Comparison of ENCODE assay signal across 10 cellular contexts in the genomic region with DNA sequence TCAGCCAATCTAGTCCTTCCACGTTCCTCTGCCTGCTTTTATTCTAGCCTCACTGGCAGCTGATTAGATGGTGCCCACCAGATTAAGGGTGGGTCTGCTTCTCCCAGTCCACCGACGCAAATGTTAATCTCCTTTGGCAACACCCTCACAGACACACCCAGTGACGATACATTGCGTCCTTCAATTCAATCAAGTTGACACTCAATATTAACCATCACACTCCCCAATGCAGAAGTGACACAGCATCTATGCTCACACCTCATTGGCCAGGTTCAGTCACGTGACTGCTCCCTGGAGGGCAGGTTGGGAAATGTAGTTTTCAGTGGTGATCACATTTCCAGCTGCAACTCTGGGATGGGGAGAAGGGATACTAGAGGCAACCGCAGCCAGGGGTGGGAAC. TPM values are rescaled to one million over a fixed set of nuclear protein-coding genes. Genes with fewer than 3 reads are reported as not detected.
A peak's percentile ranks its signal among the peaks of the same experiment; 100 is the strongest.
DNase-seq lines count a peak whose midpoint lies in the region; ATAC-seq, FAIRE-seq and TF ChIP-seq lines count a peak whose summit lies in the region.
"Had no signal": no experiment of that assay in that cellular context is flagged by ENCODE, and none has a peak within 500 bp of the region (broad histone marks: within the 10 kb centered on the region; RNA-seq: fewer than 3 reads in every experiment).

No MANE protein-coding gene starts in this region.

- H3K79me2 ChIP-seq in endothelial cell of umbilical vein (ENCODE audit: control insufficient read depth, insufficient read depth, low read length), result no peaks in the 10 kb centered on the region

- intact Hi-C loops in endothelial cell of umbilical vein (cut with micrococcal nuclease), result no loop called here
- intact Hi-C loops in uterus (cut with DNase I; ENCODE audit: low total_unique reads), result no loop called here

- CTCF ChIA-PET in endothelial cell of umbilical vein (lab: Charles Lee), result interaction anchor here (0.8 kb wide), 1 partner anchor 68 kb away, joined by 3 read pairs; no protein-coding TSS in a partner anchor

- POLR2A ChIA-PET in endothelial cell of umbilical vein (lab: Charles Lee), result no interaction called here

- H3K4me1 ChIP-seq in endothelial cell of umbilical vein (ENCODE audit: control insufficient read depth, extremely low read depth, insufficient read depth, low read length), result no peaks in the 10 kb centered on the region
- H3K4me1 ChIP-seq in uterus, result peaks cover 4 to 9% of the 10 kb centered on the region in 2 donors

- H3K9ac ChIP-seq in endothelial cell of umbilical vein (replicated peaks; ENCODE audit: extremely low read depth, insufficient read depth, low read length), result no peak overlapping the region

- no TSS peak for BruUV-seq in endothelial cell of umbilical vein (replicated peaks; lab: Mats Ljungman, UMichigan)

- FAIRE-seq in endothelial cell of umbilical vein (lab: Jason Lieb, UNC), result peak; percentile 56

- H3K4me2 ChIP-seq in endothelial cell of umbilical vein (ENCODE audit: insufficient read depth, low read length), result no peak overlapping the region

- dilution Hi-C loops in endothelial cell of umbilical vein (cut with MboI; ENCODE audit: extremely low pct_ligation_motif_present, low sequenced_read_pairs), result no loop called here

- DNase-seq in stimulated activated CD4-positive, alpha-beta T cell treated with anti-CD3 and anti-CD28 coated beads, Interleukin-1b, Interleukin-23, amount 100 ng/mL, for 48 hours, result peak; percentile 38
- no peak for DNase-seq in stimulated activated CD4-positive, alpha-beta T cell treated with anti-CD3 and anti-CD28 coated beads, Interleukin-4, amount 100 ng/mL, for 4 hours
- DNase-seq in NCI-H2171 treated with DMSO at 0.1 percent for 48 hours (lab: John Stamatoyannopoulos, UW) (peak; percentile 29), endothelial cell of umbilical vein (ENCODE audit: low read depth, low spot score) (peak; percentile 5), uterus (peak; percentile 56 to 66), NCI-H345 treated with DMSO at 0.1 percent for 48 hours (lab: John Stamatoyannopoulos, UW; ENCODE audit: unreplicated experiment) (no peak)
- DNase-seq: effector CD8-positive, alpha-beta T cell; naive B cell had no signal

- H2AFZ ChIP-seq in endothelial cell of umbilical vein (ENCODE audit: low read depth, low read length), result no peak overlapping the region

- H3K27ac ChIP-seq in endothelial cell of umbilical vein (ENCODE audit: insufficient read depth, low read depth, low read length) (no peak overlapping the region), uterus (peak overlapping the region; percentile 71 to 90)

- H3K27me3 ChIP-seq in endothelial cell of umbilical vein (ENCODE audit: control insufficient read depth in 2 of 2, insufficient read depth in 2 of 2, low read length in 2 of 2) (peaks cover 0 to 3% of the 10 kb centered on the region in 2 experiments), uterus (no peaks in the 10 kb centered on the region)

- no peaks in the 10 kb centered on the region for H3K36me3 ChIP-seq in endothelial cell of umbilical vein (ENCODE audit: control insufficient read depth in 2 of 2, extremely low read depth in 1 of 2, insufficient read depth in 2 of 2, low read length in 2 of 2)
- H3K36me3 ChIP-seq in uterus, result no peaks in the 10 kb centered on the region

- H3K4me3 ChIP-seq in endothelial cell of umbilical vein (replicated peaks in 1 of 3; ENCODE audit: insufficient read depth in 1 of 3, low read depth in 1 of 3, low read length in 3 of 3), result no peak overlapping the region
- H3K4me3 ChIP-seq in uterus, result no peak overlapping the region

- TF ChIP-seq POLR2A in endothelial cell of umbilical vein (IDR thresholded peaks at IDR 0.05; ENCODE audit: low read depth, low read length), result no peak
- no peak for TF ChIP-seq POLR2A in uterus (IDR thresholded peaks at IDR 0.05)

- H4K20me1 ChIP-seq in endothelial cell of umbilical vein (replicated peaks; ENCODE audit: control insufficient read depth, extremely low read depth, insufficient read depth, low read length), result no peaks in the 10 kb centered on the region

- no peaks in the 10 kb centered on the region for H3K9me3 ChIP-seq in endothelial cell of umbilical vein (replicated peaks; ENCODE audit: control insufficient read depth, insufficient read depth, low read length)
- H3K9me3 ChIP-seq in uterus, result no peaks in the 10 kb centered on the region

- ATAC-seq in GM19324 (IDR thresholded peaks at IDR 0.05; ENCODE audit: low FRiP score, unreplicated experiment) (no peak), HG02970 (IDR thresholded peaks at IDR 0.05; ENCODE audit: low FRiP score, unreplicated experiment) (no peak)

- TF ChIP-seq CTCF in endothelial cell of umbilical vein (IDR thresholded peaks at IDR 0.05; ENCODE audit: extremely low read depth in 1 of 2, insufficient read depth in 1 of 2, low read depth in 1 of 2, low read length in 2 of 2) (no peak), uterus (IDR thresholded peaks at IDR 0.05) (peak in 1 of 4 experiments; percentile 10)

- no peaks in the 10 kb centered on the region for H3K9me1 ChIP-seq in endothelial cell of umbilical vein (replicated peaks; ENCODE audit: control insufficient read depth, extremely low read depth, insufficient read depth, low read length)

TF ChIP-seq in endothelial cell of umbilical vein, 7 proteins besides CTCF, POLR2A, EP300 and RAD21:
- no peak for TF ChIP-seq GATA2 (IDR thresholded peaks at IDR 0.05; ENCODE audit: insufficient read depth, insufficient read length, low read depth, low read length)
- no peak for TF ChIP-seq EZH2 (IDR thresholded peaks at IDR 0.05; ENCODE audit: borderline replicate concordance, low read depth, low read length, severe bottlenecking)
- no peak for TF ChIP-seq POLR2AphosphoS5 (IDR thresholded peaks at IDR 0.05; ENCODE audit: insufficient read depth, low read depth, low read length)
- TF ChIP-seq, protein P1, sequence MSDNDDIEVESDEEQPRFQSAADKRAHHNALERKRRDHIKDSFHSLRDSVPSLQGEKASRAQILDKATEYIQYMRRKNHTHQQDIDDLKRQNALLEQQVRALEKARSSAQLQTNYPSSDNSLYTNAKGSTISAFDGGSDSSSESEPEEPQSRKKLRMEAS (IDR thresholded peaks at IDR 0.05; ENCODE audit: insufficient read depth, insufficient read length), result no peak
- no peak for TF ChIP-seq JUN (IDR thresholded peaks at IDR 0.05; ENCODE audit: borderline replicate concordance, insufficient read depth, insufficient read length, low read depth)

RNA-seq across cellular contexts. Expression of a gene that starts 13.0 kb away (rescaled TPM):
- total RNA-seq in endothelial cell of umbilical vein (not detected in 2 replicates), uterus (10 to 100 TPM in 3 of 4 donors, 1 to 10 TPM in 1; 9.3 to 52.7 (median 14.7) TPM)
- 0.14 TPM in 1 of 2 replicates, not detected in the other for polyA plus RNA-seq in endothelial cell of umbilical vein
- not detected in 2 replicates for polyA plus RNA-seq in endothelial cell of umbilical vein (2011; cell fraction: cytosol; rRNA removed)
- not detected in 2 replicates for polyA plus RNA-seq in endothelial cell of umbilical vein (2011; cell fraction: nucleus; rRNA removed)
- polyA plus RNA-seq in endothelial cell of umbilical vein (2012), result not detected in 2 replicates
- polyA minus RNA-seq in endothelial cell of umbilical vein, result 0.40 and 0.68 TPM in 2 replicates
- polyA minus RNA-seq in endothelial cell of umbilical vein (2011; cell fraction: cytosol; rRNA and poly(A)+ RNA removed), result not detected
- polyA minus RNA-seq in endothelial cell of umbilical vein (2011; cell fraction: nucleus; rRNA and poly(A)+ RNA removed), result not detected in 2 replicates

RNA-seq across cellular contexts. Expression of a gene that starts 24.6 kb away (rescaled TPM):
- 45.7 and 58.4 TPM in 2 replicates for total RNA-seq in endothelial cell of umbilical vein
- 148 and 238 TPM in 2 replicates for polyA plus RNA-seq in endothelial cell of umbilical vein
- 73.7 and 99.6 TPM in 2 replicates for polyA plus RNA-seq in endothelial cell of umbilical vein (2011; cell fraction: cytosol; rRNA removed)
- polyA plus RNA-seq in endothelial cell of umbilical vein (2011; cell fraction: nucleus; rRNA removed), result 77.8 and 80.0 TPM in 2 replicates
- 44.0 and 78.6 TPM in 2 replicates for polyA plus RNA-seq in endothelial cell of umbilical vein (2012)
- 25.4 and 36.1 TPM in 2 replicates for polyA minus RNA-seq in endothelial cell of umbilical vein
- 7.7 TPM for polyA minus RNA-seq in endothelial cell of umbilical vein (2011; cell fraction: cytosol; rRNA and poly(A)+ RNA removed)
- polyA minus RNA-seq in endothelial cell of umbilical vein (2011; cell fraction: nucleus; rRNA and poly(A)+ RNA removed), result 18.2 and 21.8 TPM in 2 replicates
- total RNA-seq in uterus, result 10 to 100 TPM; 23.7 to 71.4 (median 40.9) TPM

Comparison
In these comparisons a context has a peak if more than half of its experiments do, and no peak if none do; other contexts are left out.
1. DNase-seq: peak in stimulated activated CD4-positive, alpha-beta T cell treated with anti-CD3 and anti-CD28 coated beads, Interleukin-1b, Interleukin-23, amount 100 ng/mL, for 48 hours (single experiment), NCI-H2171 treated with DMSO at 0.1 percent for 48 hours (single experiment), endothelial cell of umbilical vein (single experiment) and uterus (2 of 2); none in stimulated activated CD4-positive, alpha-beta T cell treated with anti-CD3 and anti-CD28 coated beads, Interleukin-4, amount 100 ng/mL, for 4 hours (0 of 2) and NCI-H345 treated with DMSO at 0.1 percent for 48 hours (single experiment).
2. RNA of a gene that starts 13.0 kb away (total RNA-seq): 9.3 to 52.7 TPM in uterus; not detected in endothelial cell of umbilical vein; every median in the first group is over 10 times any median in the second.